26 cellular contexts compared by ENCODE assay signal in the genomic region with DNA sequence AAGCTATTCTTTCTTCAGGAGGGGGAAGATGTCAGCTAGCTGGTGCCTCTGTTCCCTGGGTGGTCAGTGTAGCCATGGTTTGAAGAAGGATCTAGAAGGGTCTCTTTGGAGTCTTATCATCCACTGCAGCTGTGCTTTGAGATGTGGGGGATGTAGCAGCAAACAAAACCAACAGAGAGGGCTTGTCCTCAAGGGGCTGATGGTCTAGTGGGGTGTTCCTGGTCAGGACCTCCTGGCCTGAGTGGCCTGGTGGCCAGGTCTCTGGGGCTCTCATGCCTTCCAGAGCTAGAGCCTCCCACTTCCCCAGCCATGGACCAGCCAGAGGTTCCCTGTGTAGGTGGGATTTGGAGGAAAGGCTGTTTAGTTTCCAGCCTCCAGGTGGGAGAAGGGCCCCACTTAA. TPM values are rescaled to one million over a fixed set of nuclear protein-coding genes. Genes with fewer than 3 reads are reported as not detected.
DNase-seq lines count a peak whose midpoint lies in the region; ATAC-seq, FAIRE-seq and TF ChIP-seq lines count a peak whose summit lies in the region.
"Had no signal": no experiment of that assay in that cellular context is flagged by ENCODE, and none has a peak within 500 bp of the region (broad histone marks: within the 10 kb centered on the region; RNA-seq: fewer than 3 reads in every experiment).

No MANE protein-coding gene starts in this region.

- H3K36me3 Mint-ChIP-seq in activated T-helper 1 cell treated with anti-CD3 and anti-CD28 coated beads, Interleukin-12 subunit alpha, Interleukin-12 subunit beta, Interleukin-2, Interleukin-4 antibody, amounts not matched to agents 30 ng/mL and 10 ng/mL and 1 ng/mL, durations not matched to agents 14 hours and 24 hours and 36 hours (ENCODE audit: low read depth), result no peaks in the 10 kb centered on the region
- H3K36me3 Mint-ChIP-seq: WTC11 had no signal

- H3K9me3 ChIP-seq in breast epithelium (no peaks in the 10 kb centered on the region), mammary epithelial cell (replicated peaks; ENCODE audit: insufficient read depth, low read length) (no peaks in the 10 kb centered on the region), osteoblast (ENCODE audit: low read depth, low read length) (no peaks in the 10 kb centered on the region), upper lobe of right lung (no peaks in the 10 kb centered on the region), kidney (ENCODE audit: control insufficient read depth in 1 of 2, low read length in 2 of 2) (no peaks in the 10 kb centered on the region)
- H3K9me3 ChIP-seq: adrenal gland, transverse colon had no signal

- BruUV-seq in mammary epithelial cell (replicated peaks; lab: Mats Ljungman, UMichigan), result no TSS peak

- H3K27me3 ChIP-seq in breast epithelium (no peaks in the 10 kb centered on the region), mammary epithelial cell (ENCODE audit: insufficient read depth, low read length) (no peaks in the 10 kb centered on the region), osteoblast (ENCODE audit: insufficient read depth, low read length) (no peaks in the 10 kb centered on the region), upper lobe of right lung (no peaks in the 10 kb centered on the region)
- H3K27me3 ChIP-seq: adrenal gland, transverse colon had no signal

- no peak for ATAC-seq in upper lobe of right lung
- ATAC-seq: sciatic nerve, SK-N-SH treated with all-trans-retinoic acid at 6 μM for 48 hours, WTC11 had no signal

- H3K9me3 Mint-ChIP-seq in activated T-helper 1 cell treated with anti-CD3 and anti-CD28 coated beads, Interleukin-12 subunit alpha, Interleukin-12 subunit beta, Interleukin-2, Interleukin-4 antibody, amounts not matched to agents 30 ng/mL and 10 ng/mL and 1 ng/mL, durations not matched to agents 14 hours and 24 hours and 36 hours, result no peaks in the 10 kb centered on the region
- H3K9me3 Mint-ChIP-seq: H9; T-helper 2 cell treated with Interferon-gamma antibody and Interleukin-4, amounts not matched to agents 5 μg/mL and 100 μg/mL, for 36 hours; WTC11 had no signal

- intact Hi-C loops in breast epithelium (cut with DNase I; ENCODE audit: low total_unique reads), result no loop called here
- intact Hi-C loops in mammary epithelial cell (cut with micrococcal nuclease), result no loop called here
- intact Hi-C loops in upper lobe of right lung (cut with DNase I), result no loop called here
- intact Hi-C loops in activated T-helper 1 cell treated with anti-CD3 and anti-CD28 coated beads, Interleukin-12 subunit alpha, Interleukin-12 subunit beta, Interleukin-2, Interleukin-4 antibody, amounts not matched to agents 30 ng/mL and 10 ng/mL and 1 ng/mL, durations not matched to agents 14 hours and 24 hours and 36 hours (cut with micrococcal nuclease), result no loop called here
- intact Hi-C loops in kidney (cut with DNase I), result loop anchor here (10.0 kb wide), 1 partner anchor 88 kb away; no protein-coding TSS in a partner anchor

- TF ChIP-seq POLR2A in breast epithelium (IDR thresholded peaks at IDR 0.05), result no peak

- no peak overlapping the region for H3K4me3 Mint-ChIP-seq in activated T-helper 1 cell treated with anti-CD3 and anti-CD28 coated beads, Interleukin-12 subunit alpha, Interleukin-12 subunit beta, Interleukin-2, Interleukin-4 antibody, amounts not matched to agents 30 ng/mL and 10 ng/mL and 1 ng/mL, durations not matched to agents 14 hours and 24 hours and 36 hours
- H3K4me3 Mint-ChIP-seq: H9; T-helper 2 cell treated with Interferon-gamma antibody and Interleukin-4, amounts not matched to agents 5 μg/mL and 100 μg/mL, for 36 hours; WTC11 had no signal

- H3K36me3 ChIP-seq in breast epithelium (no peaks in the 10 kb centered on the region), mammary epithelial cell (ENCODE audit: insufficient read depth, low read length) (no peaks in the 10 kb centered on the region), osteoblast (ENCODE audit: insufficient read depth, low read length) (peaks cover 3% of the 10 kb centered on the region), upper lobe of right lung (no peaks in the 10 kb centered on the region), kidney (ENCODE audit: control insufficient read depth in 1 of 2, insufficient read depth in 2 of 2, low read length in 2 of 2) (no peaks in the 10 kb centered on the region)
- H3K36me3 ChIP-seq: adrenal gland, transverse colon had no signal

- TF ChIP-seq CTCF in breast epithelium (IDR thresholded peaks at IDR 0.05), result no peak
- no peak for TF ChIP-seq CTCF in mammary epithelial cell (conservative IDR thresholded peaks at IDR 0.05 in 1 of 2, IDR thresholded peaks at IDR 0.05 in 1 of 2; ENCODE audit: extremely low read depth in 1 of 2, insufficient read depth in 1 of 2, low read depth in 1 of 2, low read length in 2 of 2)
- no peak for TF ChIP-seq CTCF in osteoblast (IDR thresholded peaks at IDR 0.05; ENCODE audit: extremely low read depth, low read depth, low read length)
- no peak for TF ChIP-seq CTCF in upper lobe of right lung (IDR thresholded peaks at IDR 0.05)
- TF ChIP-seq CTCF in kidney (IDR thresholded peaks at IDR 0.05; ENCODE audit: borderline replicate concordance, extremely low read depth, insufficient read depth), result no peak

- H3K27ac ChIP-seq in breast epithelium (peak overlapping the region; percentile 69), mammary epithelial cell (ENCODE audit: insufficient read depth, low read depth, low read length) (no peak overlapping the region), cingulate gyrus (ENCODE audit: low read depth, low read length) (peak overlapping the region; percentile 95), osteoblast (ENCODE audit: low read depth, low read length) (peak overlapping the region; percentile 10), upper lobe of right lung (peak overlapping the region; percentile 51), kidney (ENCODE audit: low read depth in 2 of 2, low read length in 2 of 2) (no peak overlapping the region)

- peaks cover 22% of the 10 kb centered on the region for H3K27me3 Mint-ChIP-seq in activated T-helper 1 cell treated with anti-CD3 and anti-CD28 coated beads, Interleukin-12 subunit alpha, Interleukin-12 subunit beta, Interleukin-2, Interleukin-4 antibody, amounts not matched to agents 30 ng/mL and 10 ng/mL and 1 ng/mL, durations not matched to agents 14 hours and 24 hours and 36 hours (ENCODE audit: insufficient read depth)

- H3K9ac ChIP-seq in mammary epithelial cell (ENCODE audit: insufficient read depth, low read length), result no peak overlapping the region
- H3K9ac ChIP-seq in kidney (ENCODE audit: low read length in 2 of 2), result no peak overlapping the region

- DNase-seq in breast epithelium (ENCODE audit: low spot score in 2 of 2) (no peak), mammary epithelial cell (no peak), osteoblast (ENCODE audit: insufficient read length, low spot score, missing footprints) (peak; percentile 62), upper lobe of right lung (no peak), EL (no peak), kidney (no peak)
- DNase-seq in activated T-helper 1 cell treated with anti-CD3 and anti-CD28 coated beads, Interleukin-12 subunit alpha, Interleukin-12 subunit beta, Interleukin-2, Interleukin-4 antibody, amounts not matched to agents 30 ng/mL and 10 ng/mL and 1 ng/mL, durations not matched to agents 14 hours and 24 hours and 36 hours (ENCODE audit: low spot score), result no peak
- DNase-seq: 8988T; activated CD4-positive, alpha-beta T cell treated with anti-CD3 and anti-CD28 coated beads, Interleukin-2, amount 50 U/mL, for 4 hours; activated gamma-delta T cell treated with Interleukin-2 at 50 U/mL for 16 hours; adrenal gland; AML-193; effector CD4-positive, alpha-beta T cell; H9; Kasumi-1; NCI-H1105 treated with DMSO at 0.1 percent for 48 hours; NCI-H2107; NCI-H510A treated with DMSO at 0.1 percent for 48 hours; NK-92 treated with Interleukin-12 subunit alpha and Interleukin-12 subunit beta, amount 100 ng/mL, for 24 hours; transverse colon had no signal

- dilution Hi-C loops in mammary epithelial cell (cut with HindIII; ENCODE audit: low sequenced_read_pairs), result loop anchor here (5.0 kb wide), 2 partner anchors 35 to 90 kb away; partner anchors contain the start of genes IER2 and STX10

- H4K20me1 ChIP-seq in mammary epithelial cell (ENCODE audit: insufficient read depth, low read length) (no peaks in the 10 kb centered on the region), osteoblast (ENCODE audit: insufficient read depth, low read length) (peaks cover 43% of the 10 kb centered on the region)

- H3K4me3 ChIP-seq in breast epithelium (no peak overlapping the region), mammary epithelial cell (replicated peaks in 1 of 3; ENCODE audit: insufficient read depth in 1 of 3, low read depth in 2 of 3, low read length in 3 of 3) (no peak overlapping the region), osteoblast (ENCODE audit: insufficient read depth, low read length) (no peak overlapping the region), upper lobe of right lung (no peak overlapping the region), kidney (ENCODE audit: low read length in 2 of 2) (no peak overlapping the region)
- H3K4me3 ChIP-seq: adrenal gland, transverse colon had no signal

- H3K79me2 ChIP-seq in mammary epithelial cell (ENCODE audit: insufficient read depth, low read length) (peaks cover 78% of the 10 kb centered on the region), osteoblast (ENCODE audit: insufficient read depth, low read length) (peaks cover 97% of the 10 kb centered on the region)

- no peak for FAIRE-seq in kidney (lab: Jason Lieb, UNC)

- H2AFZ ChIP-seq in mammary epithelial cell (ENCODE audit: low read depth, low read length) (no peak overlapping the region), osteoblast (ENCODE audit: low read length) (no peak overlapping the region)

- in situ Hi-C loops in mammary epithelial cell (cut with MboI; ENCODE audit: low sequenced_read_pairs in 2 of 2), result loop anchor here in 1 of 2 donors (10.0 kb wide), 1 partner anchor 78 kb away; no protein-coding TSS in a partner anchor

- H3K4me2 ChIP-seq in mammary epithelial cell (ENCODE audit: insufficient read depth, low read depth, low read length) (no peak overlapping the region), osteoblast (ENCODE audit: insufficient read depth, low read length) (no peak overlapping the region)

- H3K4me1 ChIP-seq in breast epithelium (peaks cover 21 to 73% of the 10 kb centered on the region in 2 donors), mammary epithelial cell (ENCODE audit: insufficient read depth, low read length) (peaks cover 25% of the 10 kb centered on the region), osteoblast (ENCODE audit: insufficient read depth, low read length) (peaks cover 47% of the 10 kb centered on the region), upper lobe of right lung (peaks cover 79% of the 10 kb centered on the region), kidney (ENCODE audit: control insufficient read depth in 1 of 2, insufficient read depth in 1 of 2, low read depth in 1 of 2, low read length in 2 of 2) (peaks cover 2 to 22% of the 10 kb centered on the region in 2 donors)

- CTCF ChIA-PET in mammary epithelial cell (lab: Charles Lee; ENCODE audit: low non-redundant PET), result no interaction called here

- H3K4me1 Mint-ChIP-seq in activated T-helper 1 cell treated with anti-CD3 and anti-CD28 coated beads, Interleukin-12 subunit alpha, Interleukin-12 subunit beta, Interleukin-2, Interleukin-4 antibody, amounts not matched to agents 30 ng/mL and 10 ng/mL and 1 ng/mL, durations not matched to agents 14 hours and 24 hours and 36 hours (ENCODE audit: low read depth), result peaks cover 6% of the 10 kb centered on the region

- no peak overlapping the region for H3K27ac Mint-ChIP-seq in activated T-helper 1 cell treated with anti-CD3 and anti-CD28 coated beads, Interleukin-12 subunit alpha, Interleukin-12 subunit beta, Interleukin-2, Interleukin-4 antibody, amounts not matched to agents 30 ng/mL and 10 ng/mL and 1 ng/mL, durations not matched to agents 14 hours and 24 hours and 36 hours
- H3K27ac Mint-ChIP-seq: H9; T-helper 2 cell treated with Interferon-gamma antibody and Interleukin-4, amounts not matched to agents 5 μg/mL and 100 μg/mL, for 36 hours; WTC11 had no signal

RNA-seq across cellular contexts. Expression of gene LYL1, which starts 40.3 kb away (rescaled TPM):
- total RNA-seq in breast epithelium (10 to 100 TPM in 1 of 3 donors, 1 to 10 TPM in 2; 7.0 to 21.0 (median 9.2) TPM), mammary epithelial cell (not detected), osteoblast (0.29 and 0.36 TPM in 2 replicates), upper lobe of right lung (21.8 TPM), kidney (13.8 TPM)
- polyA plus RNA-seq in mammary epithelial cell (not detected), kidney (ENCODE audit: insufficient read depth, low read depth, low replicate concordance) (8.5 TPM)
- polyA minus RNA-seq in mammary epithelial cell, result not detected
- 2.4 and 2.5 TPM in 2 replicates for total RNA-seq in activated T-helper 1 cell treated with anti-CD3 and anti-CD28 coated beads, Interleukin-12 subunit alpha, Interleukin-12 subunit beta, Interleukin-2, Interleukin-4 antibody, amounts not matched to agents 30 ng/mL and 10 ng/mL and 1 ng/mL, durations not matched to agents 14 hours and 24 hours and 36 hours
- total RNA-seq: osteocyte had no signal

RNA-seq across cellular contexts. Expression of gene TRMT1, which starts 54.2 kb away (rescaled TPM):
- total RNA-seq in breast epithelium (10 to 100 TPM; 29.7 to 37.4 (median 31.7) TPM), mammary epithelial cell (10 to 100 TPM; 28.7 to 56.2 TPM), osteoblast (18.6 and 29.7 TPM in 2 replicates), upper lobe of right lung (33.7 TPM), kidney (40.0 TPM)
- polyA plus RNA-seq in mammary epithelial cell (39.3 TPM), kidney (ENCODE audit: insufficient read depth, low read depth, low replicate concordance) (22.7 TPM)
- polyA minus RNA-seq in mammary epithelial cell, result 66.7 TPM
- total RNA-seq in activated T-helper 1 cell treated with anti-CD3 and anti-CD28 coated beads, Interleukin-12 subunit alpha, Interleukin-12 subunit beta, Interleukin-2, Interleukin-4 antibody, amounts not matched to agents 30 ng/mL and 10 ng/mL and 1 ng/mL, durations not matched to agents 14 hours and 24 hours and 36 hours, result 154 and 157 TPM in 2 replicates

RNA-seq across cellular contexts. Expression of gene NACC1, which starts 55.7 kb away (rescaled TPM):
- total RNA-seq in breast epithelium, result 10 to 100 TPM in 2 of 3 donors, 1 to 10 TPM in 1; 8.5 to 20.5 (median 19.7) TPM
- total RNA-seq in mammary epithelial cell, result 100 to 1,000 TPM in 1 of 2 donors, 10 to 100 TPM in 1; 76.2 to 106 TPM
- 90.9 TPM for polyA plus RNA-seq in mammary epithelial cell
- 45.9 TPM for polyA minus RNA-seq in mammary epithelial cell
- 53.9 and 62.5 TPM in 2 replicates for total RNA-seq in osteoblast
- 39.8 TPM for total RNA-seq in upper lobe of right lung
- total RNA-seq in activated T-helper 1 cell treated with anti-CD3 and anti-CD28 coated beads, Interleukin-12 subunit alpha, Interleukin-12 subunit beta, Interleukin-2, Interleukin-4 antibody, amounts not matched to agents 30 ng/mL and 10 ng/mL and 1 ng/mL, durations not matched to agents 14 hours and 24 hours and 36 hours, result 124 TPM in 2 replicates
- total RNA-seq in kidney, result 46.1 TPM
- 16.7 TPM for polyA plus RNA-seq in kidney (ENCODE audit: insufficient read depth, low read depth, low replicate concordance)

Comparison
In these comparisons a context has a peak if more than half of its experiments do, and no peak if none do; other contexts are left out.
1. H3K27ac ChIP-seq: peak in breast epithelium (2 of 2), cingulate gyrus (single experiment), osteoblast (single experiment) and upper lobe of right lung (single experiment); none in mammary epithelial cell (single experiment) and kidney (0 of 2).